In the genomic region with DNA sequence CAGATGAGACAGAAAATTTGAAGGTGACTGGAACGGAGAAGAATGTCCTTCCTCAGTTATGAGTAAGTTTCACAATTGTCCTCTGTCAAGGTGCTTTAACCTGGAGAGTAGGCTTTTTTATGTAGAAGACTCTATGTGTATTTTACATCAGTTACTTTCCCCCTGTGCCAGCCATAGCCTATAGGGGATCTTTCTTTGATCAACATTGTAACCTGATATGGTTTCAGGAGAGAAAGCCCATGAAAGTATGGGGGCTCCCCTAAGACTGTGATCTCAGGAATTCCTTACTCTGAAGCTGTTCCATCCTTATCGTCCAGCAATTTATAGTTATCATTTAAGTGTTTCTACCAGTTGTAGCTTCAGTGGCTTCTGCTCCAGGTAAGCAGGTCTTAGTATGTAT, we compare ENCODE assay signal across 23 cellular contexts.
"Had no signal": no experiment of that assay in that cellular context is flagged by ENCODE, and none has a peak within 500 bp of the region (broad histone marks: within the 10 kb centered on the region; RNA-seq: fewer than 3 reads in every experiment).

No MANE protein-coding gene starts in this region.

- H3K27ac Mint-ChIP-seq: immature natural killer cell, mesothelial cell of epicardium, naive B cell had no signal

- H3K4me3 Mint-ChIP-seq: immature natural killer cell, mesothelial cell of epicardium, naive B cell had no signal

- ATAC-seq: foreskin keratinocyte, gastroesophageal sphincter, heart left ventricle, left cardiac atrium, left lung, left ventricle myocardium superior, lower lobe of right lung, mucosa of descending colon had no signal

- H3K36me3 ChIP-seq: esophagus muscularis mucosa, gastroesophageal sphincter, heart left ventricle, left lung, lower lobe of right lung had no signal

- H3K36me3 Mint-ChIP-seq: immature natural killer cell, mesothelial cell of epicardium, naive B cell had no signal

- H3K4me1 ChIP-seq: esophagus muscularis mucosa, foreskin keratinocyte, gastroesophageal sphincter, heart left ventricle, left lung, lower lobe of right lung had no signal

- H3K4me2 ChIP-seq: hepatocyte had no signal

- H3K4me1 Mint-ChIP-seq: immature natural killer cell, mesothelial cell of epicardium, naive B cell had no signal

- H3K79me2 ChIP-seq: hepatocyte had no signal

- DNase-seq: dermis blood vessel endothelial cell; dorsolateral prefrontal cortex; effector CD4-positive, alpha-beta T cell; effector memory CD4-positive, alpha-beta T cell; foreskin keratinocyte; heart left ventricle; hypothalamus; immature natural killer cell; islet precursor cell; kidney; kidney glomerular epithelial cell; left cardiac atrium; left lung; left ventricle myocardium superior; lower lobe of right lung; mesenchymal stem cell; mucosa of descending colon; naive B cell had no signal

- H3K27ac ChIP-seq: coronary artery, dorsolateral prefrontal cortex, esophagus muscularis mucosa, foreskin keratinocyte, gastroesophageal sphincter, heart left ventricle, hepatocyte, left lung, lower lobe of right lung had no signal

- H3K4me3 ChIP-seq: coronary artery, dorsolateral prefrontal cortex, esophagus muscularis mucosa, gastroesophageal sphincter, heart left ventricle, hepatocyte, left lung, lower lobe of right lung, mucosa of descending colon had no signal

- H3K9me3 ChIP-seq: esophagus muscularis mucosa, gastroesophageal sphincter, heart left ventricle, lower lobe of right lung, mucosa of descending colon had no signal

- H2AFZ ChIP-seq: hepatocyte had no signal

- H3K27me3 ChIP-seq: esophagus muscularis mucosa, foreskin keratinocyte, gastroesophageal sphincter, heart left ventricle, hepatocyte, left lung had no signal

- H3K27me3 Mint-ChIP-seq: naive B cell had no signal
